2 cellular contexts compared by ENCODE assay signal in genomic region chr11:128891410-128891861, GRCh38.
TF ChIP-seq lines count a peak whose summit lies in the region.

No MANE protein-coding gene starts in this region.

TF ChIP-seq in HepG2, 621 proteins besides CTCF, POLR2A, EP300 and RAD21:
- TF ChIP-seq, protein P1, sequence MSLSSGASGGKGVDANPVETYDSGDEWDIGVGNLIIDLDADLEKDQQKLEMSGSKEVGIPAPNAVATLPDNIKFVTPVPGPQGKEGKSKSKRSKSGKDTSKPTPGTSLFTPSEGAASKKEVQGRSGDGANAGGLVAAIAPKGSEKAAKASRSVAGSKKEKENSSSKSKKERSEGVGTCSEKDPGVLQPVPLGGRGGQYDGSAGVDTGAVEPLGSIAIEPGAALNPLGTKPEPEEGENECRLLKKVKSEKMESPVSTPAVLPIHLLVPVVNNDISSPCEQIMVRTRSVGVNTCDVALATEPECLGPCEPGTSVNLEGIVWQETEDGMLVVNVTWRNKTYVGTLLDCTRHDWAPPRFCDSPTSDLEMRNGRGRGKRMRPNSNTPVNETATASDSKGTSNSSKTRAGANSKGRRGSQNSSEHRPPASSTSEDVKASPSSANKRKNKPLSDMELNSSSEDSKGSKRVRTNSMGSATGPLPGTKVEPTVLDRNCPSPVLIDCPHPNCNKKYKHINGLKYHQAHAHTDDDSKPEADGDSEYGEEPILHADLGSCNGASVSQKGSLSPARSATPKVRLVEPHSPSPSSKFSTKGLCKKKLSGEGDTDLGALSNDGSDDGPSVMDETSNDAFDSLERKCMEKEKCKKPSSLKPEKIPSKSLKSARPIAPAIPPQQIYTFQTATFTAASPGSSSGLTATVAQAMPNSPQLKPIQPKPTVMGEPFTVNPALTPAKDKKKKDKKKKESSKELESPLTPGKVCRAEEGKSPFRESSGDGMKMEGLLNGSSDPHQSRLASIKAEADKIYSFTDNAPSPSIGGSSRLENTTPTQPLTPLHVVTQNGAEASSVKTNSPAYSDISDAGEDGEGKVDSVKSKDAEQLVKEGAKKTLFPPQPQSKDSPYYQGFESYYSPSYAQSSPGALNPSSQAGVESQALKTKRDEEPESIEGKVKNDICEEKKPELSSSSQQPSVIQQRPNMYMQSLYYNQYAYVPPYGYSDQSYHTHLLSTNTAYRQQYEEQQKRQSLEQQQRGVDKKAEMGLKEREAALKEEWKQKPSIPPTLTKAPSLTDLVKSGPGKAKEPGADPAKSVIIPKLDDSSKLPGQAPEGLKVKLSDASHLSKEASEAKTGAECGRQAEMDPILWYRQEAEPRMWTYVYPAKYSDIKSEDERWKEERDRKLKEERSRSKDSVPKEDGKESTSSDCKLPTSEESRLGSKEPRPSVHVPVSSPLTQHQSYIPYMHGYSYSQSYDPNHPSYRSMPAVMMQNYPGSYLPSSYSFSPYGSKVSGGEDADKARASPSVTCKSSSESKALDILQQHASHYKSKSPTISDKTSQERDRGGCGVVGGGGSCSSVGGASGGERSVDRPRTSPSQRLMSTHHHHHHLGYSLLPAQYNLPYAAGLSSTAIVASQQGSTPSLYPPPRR (CRISPR knock-in tag; IDR thresholded peaks at IDR 0.05; ENCODE audit: borderline replicate concordance): no peak
- no peak for TF ChIP-seq ATAD3A (CRISPR knock-in tag; IDR thresholded peaks at IDR 0.05)
- TF ChIP-seq ZNF792 (CRISPR knock-in tag; IDR thresholded peaks at IDR 0.05): no peak
- no peak for TF ChIP-seq NFE2L2 (IDR thresholded peaks at IDR 0.05; ENCODE audit: low read length)
- TF ChIP-seq, protein P2, sequence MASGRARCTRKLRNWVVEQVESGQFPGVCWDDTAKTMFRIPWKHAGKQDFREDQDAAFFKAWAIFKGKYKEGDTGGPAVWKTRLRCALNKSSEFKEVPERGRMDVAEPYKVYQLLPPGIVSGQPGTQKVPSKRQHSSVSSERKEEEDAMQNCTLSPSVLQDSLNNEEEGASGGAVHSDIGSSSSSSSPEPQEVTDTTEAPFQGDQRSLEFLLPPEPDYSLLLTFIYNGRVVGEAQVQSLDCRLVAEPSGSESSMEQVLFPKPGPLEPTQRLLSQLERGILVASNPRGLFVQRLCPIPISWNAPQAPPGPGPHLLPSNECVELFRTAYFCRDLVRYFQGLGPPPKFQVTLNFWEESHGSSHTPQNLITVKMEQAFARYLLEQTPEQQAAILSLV (CRISPR knock-in tag; IDR thresholded peaks at IDR 0.05; ENCODE audit: borderline replicate concordance): no peak
- TF ChIP-seq ZNF777 (CRISPR knock-in tag; IDR thresholded peaks at IDR 0.05): no peak
- no peak for TF ChIP-seq ONECUT2 (CRISPR knock-in tag; IDR thresholded peaks at IDR 0.05)
- no peak for TF ChIP-seq HDAC6 (IDR thresholded peaks at IDR 0.05; ENCODE audit: low read depth, low read length)
- TF ChIP-seq MAFG (CRISPR knock-in tag; IDR thresholded peaks at IDR 0.05): no peak
- no peak for TF ChIP-seq ZNF326 (CRISPR knock-in tag; IDR thresholded peaks at IDR 0.05; ENCODE audit: borderline replicate concordance)
- no peak for TF ChIP-seq TGIF2 (CRISPR knock-in tag; IDR thresholded peaks at IDR 0.05)
- TF ChIP-seq ZNF558 (CRISPR knock-in tag; IDR thresholded peaks at IDR 0.05; ENCODE audit: borderline replicate concordance): no peak
- TF ChIP-seq ZNF891 (CRISPR knock-in tag; IDR thresholded peaks at IDR 0.05): no peak
- TF ChIP-seq ZNF747 (CRISPR knock-in tag; IDR thresholded peaks at IDR 0.05; ENCODE audit: borderline replicate concordance): no peak
- no peak for TF ChIP-seq PAWR (CRISPR knock-in tag; IDR thresholded peaks at IDR 0.05; ENCODE audit: borderline replicate concordance)

TF ChIP-seq in neural cell, 6 proteins besides CTCF, POLR2A, EP300 and RAD21:
- TF ChIP-seq SMC3 (conservative IDR thresholded peaks at IDR 0.05; ENCODE audit: poor library complexity): no peak
- TF ChIP-seq, protein P3, sequence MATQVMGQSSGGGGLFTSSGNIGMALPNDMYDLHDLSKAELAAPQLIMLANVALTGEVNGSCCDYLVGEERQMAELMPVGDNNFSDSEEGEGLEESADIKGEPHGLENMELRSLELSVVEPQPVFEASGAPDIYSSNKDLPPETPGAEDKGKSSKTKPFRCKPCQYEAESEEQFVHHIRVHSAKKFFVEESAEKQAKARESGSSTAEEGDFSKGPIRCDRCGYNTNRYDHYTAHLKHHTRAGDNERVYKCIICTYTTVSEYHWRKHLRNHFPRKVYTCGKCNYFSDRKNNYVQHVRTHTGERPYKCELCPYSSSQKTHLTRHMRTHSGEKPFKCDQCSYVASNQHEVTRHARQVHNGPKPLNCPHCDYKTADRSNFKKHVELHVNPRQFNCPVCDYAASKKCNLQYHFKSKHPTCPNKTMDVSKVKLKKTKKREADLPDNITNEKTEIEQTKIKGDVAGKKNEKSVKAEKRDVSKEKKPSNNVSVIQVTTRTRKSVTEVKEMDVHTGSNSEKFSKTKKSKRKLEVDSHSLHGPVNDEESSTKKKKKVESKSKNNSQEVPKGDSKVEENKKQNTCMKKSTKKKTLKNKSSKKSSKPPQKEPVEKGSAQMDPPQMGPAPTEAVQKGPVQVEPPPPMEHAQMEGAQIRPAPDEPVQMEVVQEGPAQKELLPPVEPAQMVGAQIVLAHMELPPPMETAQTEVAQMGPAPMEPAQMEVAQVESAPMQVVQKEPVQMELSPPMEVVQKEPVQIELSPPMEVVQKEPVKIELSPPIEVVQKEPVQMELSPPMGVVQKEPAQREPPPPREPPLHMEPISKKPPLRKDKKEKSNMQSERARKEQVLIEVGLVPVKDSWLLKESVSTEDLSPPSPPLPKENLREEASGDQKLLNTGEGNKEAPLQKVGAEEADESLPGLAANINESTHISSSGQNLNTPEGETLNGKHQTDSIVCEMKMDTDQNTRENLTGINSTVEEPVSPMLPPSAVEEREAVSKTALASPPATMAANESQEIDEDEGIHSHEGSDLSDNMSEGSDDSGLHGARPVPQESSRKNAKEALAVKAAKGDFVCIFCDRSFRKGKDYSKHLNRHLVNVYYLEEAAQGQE (IDR thresholded peaks at IDR 0.05; ENCODE audit: borderline replicate concordance): no peak
- TF ChIP-seq EZH2 (IDR thresholded peaks at IDR 0.05; ENCODE audit: borderline replicate concordance, insufficient read depth, low read length, poor library complexity, severe bottlenecking): no peak
- no peak for TF ChIP-seq TAF1 (IDR thresholded peaks at IDR 0.05; ENCODE audit: low read depth)
- no peak for TF ChIP-seq POLR2AphosphoS5 (IDR thresholded peaks at IDR 0.05)
- TF ChIP-seq MXI1 (conservative IDR thresholded peaks at IDR 0.05; ENCODE audit: poor library complexity, severe bottlenecking): no peak
